Comparison of ENCODE assay signal across 12 cellular contexts in genomic region chr11:123690490-123690889, GRCh38. TPM values are rescaled to one million over a fixed set of nuclear protein-coding genes. Genes with fewer than 3 reads are reported as not detected.
DNase-seq lines count a peak whose midpoint lies in the region; ATAC-seq and TF ChIP-seq lines count a peak whose summit lies in the region.
"Had no signal": no experiment of that assay in that cellular context is flagged by ENCODE, and none has a peak within 500 bp of the region (broad histone marks: within the 10 kb centered on the region; RNA-seq: fewer than 3 reads in every experiment).

No MANE protein-coding gene starts in this region.

- TF ChIP-seq CTCF in HFF-Myc (IDR thresholded peaks at IDR 0.05; ENCODE audit: low read depth, low read length, missing control alignments) (no peak), astrocyte of the spinal cord (IDR thresholded peaks at IDR 0.05; ENCODE audit: low read depth, low read length) (no peak)

- H3K4me3 ChIP-seq in HFF-Myc (replicated peaks; ENCODE audit: low read depth, low read length) (no peak overlapping the region), astrocyte of the spinal cord (ENCODE audit: low read depth, low read length) (no peak overlapping the region)
- H3K4me3 ChIP-seq: psoas muscle, testis had no signal

- intact Hi-C loops in cardiac septum (cut with DNase I) = no loop called here

- in situ Hi-C loops in astrocyte of the spinal cord (cut with HindIII; ENCODE audit: low sequenced_read_pairs) = no loop called here

- ATAC-seq in HG02571 (IDR thresholded peaks at IDR 0.05; ENCODE audit: unreplicated experiment) = no peak
- ATAC-seq: psoas muscle had no signal

- peak; percentile 73 for DNase-seq in Daoy (ENCODE audit: low read depth)
- DNase-seq in HFF-Myc (ENCODE audit: extremely low read depth, low read depth) = peak; percentile 19
- DNase-seq in astrocyte of the spinal cord (ENCODE audit: low read depth, low spot score) = peak; percentile 22
- DNase-seq in myocyte (ENCODE audit: low read depth) = peak; percentile 25
- no peak for DNase-seq in stimulated activated naive CD4-positive, alpha-beta T cell (lab: John Stamatoyannopoulos, UW)
- no peak for DNase-seq in cardiac septum (ENCODE audit: low spot score)
- DNase-seq: NCI-H1105 treated with DMSO at 0.1 percent for 48 hours, NCI-H510A treated with DMSO at 0.1 percent for 48 hours, psoas muscle, testis had no signal

RNA-seq across cellular contexts. Expression of gene SCN3B, which starts 36.1 kb away (rescaled TPM):
- total RNA-seq in Daoy (2014; rRNA removed; shearing (Covaris generic)) = 0.24 and 0.34 TPM in 2 replicates
- total RNA-seq in myocyte (0.32 and 0.99 TPM in 2 replicates), cardiac septum (3.3 TPM)
- 0.26 TPM for polyA plus RNA-seq in myocyte (2012)
- total RNA-seq: activated T-helper 1 cell treated with anti-CD3 and anti-CD28 coated beads, Interleukin-12 subunit alpha, Interleukin-12 subunit beta, Interleukin-2, Interleukin-4 antibody, amounts not matched to agents 30 ng/mL and 10 ng/mL and 1 ng/mL, durations not matched to agents 14 hours and 24 hours and 36 hours had no signal

RNA-seq across cellular contexts. Expression of gene ZNF202, which starts 51.0 kb away (rescaled TPM):
- total RNA-seq in Daoy (2014; rRNA removed; shearing (Covaris generic)) = 4.4 and 5.7 TPM in 2 replicates
- 7.0 and 10.1 TPM in 2 replicates for total RNA-seq in myocyte
- 8.0 TPM for polyA plus RNA-seq in myocyte (2012)
- 6.2 TPM for total RNA-seq in cardiac septum

Comparison
In these comparisons a context has a peak if more than half of its experiments do, and no peak if none do; other contexts are left out.
1. DNase-seq: peak in Daoy (single experiment), HFF-Myc (single experiment), astrocyte of the spinal cord (single experiment) and myocyte (single experiment); none in stimulated activated naive CD4-positive, alpha-beta T cell (0 of 6) and cardiac septum (single experiment).